Comparison of ENCODE assay signal across 17 cellular contexts in genomic region chr3:30253832-30254231, GRCh38.
A peak's percentile ranks its signal among the peaks of the same experiment; 100 is the strongest.
DNase-seq lines count a peak whose midpoint lies in the region; ATAC-seq lines count a peak whose summit lies in the region.
"Had no signal": no experiment of that assay in that cellular context is flagged by ENCODE, and none has a peak within 500 bp of the region (broad histone marks: within the 10 kb centered on the region; RNA-seq: fewer than 3 reads in every experiment).

No MANE protein-coding gene starts in this region.

- H3K9ac ChIP-seq in NT2/D1 (ENCODE audit: insufficient read length, low read depth) (no peak overlapping the region), mesendoderm (ENCODE audit: low read length) (no peak overlapping the region)
- H3K9ac ChIP-seq: BLaER1 had no signal

- H3K4me1 ChIP-seq in NT2/D1 (ENCODE audit: insufficient read depth, insufficient read length): no peaks in the 10 kb centered on the region
- H3K4me1 ChIP-seq in mesendoderm (ENCODE audit: control insufficient read depth, low read depth, low read length): no peaks in the 10 kb centered on the region

- no peak overlapping the region for H3K18ac ChIP-seq in mesendoderm (ENCODE audit: low read length)

- H3K4me3 ChIP-seq in NT2/D1 (ENCODE audit: insufficient read length, low read depth): no peak overlapping the region
- no peak overlapping the region for H3K4me3 ChIP-seq in mesendoderm (ENCODE audit: low read length)
- H3K4me3 ChIP-seq: BLaER1, GM23338 had no signal

- no peak overlapping the region for H4K8ac ChIP-seq in mesendoderm (ENCODE audit: low read depth, low read length)

- ATAC-seq in HG02610 (IDR thresholded peaks at IDR 0.05; ENCODE audit: unreplicated experiment) (no peak), HG03196 (IDR thresholded peaks at IDR 0.05; ENCODE audit: unreplicated experiment) (no peak)
- ATAC-seq: CD8-positive, alpha-beta T cell; GM23338; HCT116 had no signal

- no peak overlapping the region for H2BK15ac ChIP-seq in mesendoderm (replicated peaks; ENCODE audit: low read depth)

- no CpG with 5 or more reads among the region's 1 CpG for WGBS in mesendoderm (ENCODE audit: extremely low coverage, insufficient coverage, low lambda C conversion rate)

- no peak overlapping the region for H2BK120ac ChIP-seq in mesendoderm (ENCODE audit: low read depth, low read length)

- H2BK5ac ChIP-seq in mesendoderm (ENCODE audit: low read length): no peak overlapping the region

- no peak overlapping the region for H2AK5ac ChIP-seq in mesendoderm (ENCODE audit: low read length)

- DNase-seq in NCI-H146 (lab: John Stamatoyannopoulos, UW): peak; percentile 51
- DNase-seq in NT2/D1 (ENCODE audit: low read depth, low spot score): peak; percentile 3
- peak; percentile 94 for DNase-seq in mesendoderm
- DNase-seq in NCI-H2227 (lab: John Stamatoyannopoulos, UW; ENCODE audit: unreplicated experiment): no peak
- DNase-seq: Caco-2; CD4-positive, CD25-positive, alpha-beta regulatory T cell; CD8-positive, alpha-beta T cell; DMS153; DND-41; H9; HFFc6 had no signal

- no peak overlapping the region for H3K4ac ChIP-seq in mesendoderm (ENCODE audit: low read depth, low read length)

- no peak overlapping the region for H3K23ac ChIP-seq in mesendoderm (ENCODE audit: low read length)

- no peak overlapping the region for H3K4me2 ChIP-seq in mesendoderm (ENCODE audit: low read length)
- H3K4me2 ChIP-seq: BLaER1, GM23338 had no signal

- H3K9me3 ChIP-seq in NT2/D1 (ENCODE audit: insufficient read depth, low read length): peaks cover 9% of the 10 kb centered on the region

- no peaks in the 10 kb centered on the region for H3K79me1 ChIP-seq in mesendoderm (ENCODE audit: low read length)

- H3K36me3 ChIP-seq in NT2/D1 (ENCODE audit: insufficient read depth, insufficient read length, low read length) (no peaks in the 10 kb centered on the region), mesendoderm (ENCODE audit: control insufficient read depth, insufficient read depth, low read length) (no peaks in the 10 kb centered on the region)
- H3K36me3 ChIP-seq: BLaER1 had no signal

- H3K27ac ChIP-seq in mesendoderm (ENCODE audit: low read depth, low read length): no peak overlapping the region
- H3K27ac ChIP-seq: BLaER1, C4-2B had no signal

- no peaks in the 10 kb centered on the region for H3K79me2 ChIP-seq in mesendoderm (ENCODE audit: control insufficient read depth, insufficient read depth, low read length)

- no peaks in the 10 kb centered on the region for H3K27me3 ChIP-seq in NT2/D1 (ENCODE audit: insufficient read depth, insufficient read length)
- H3K27me3 ChIP-seq in mesendoderm (ENCODE audit: insufficient read depth, low read length, poor library complexity): no peaks in the 10 kb centered on the region
- H3K27me3 ChIP-seq: BLaER1 had no signal

- no peak overlapping the region for H3K56ac ChIP-seq in mesendoderm (ENCODE audit: low read length)

- H4K5ac ChIP-seq in mesendoderm (ENCODE audit: low read length): no peak overlapping the region
